In genomic region chr17:75087182-75087557, GRCh38 we compare ENCODE assay signal across 2 cellular contexts.
TF ChIP-seq lines count a peak whose summit lies in the region.

No MANE protein-coding gene starts in this region.

TF ChIP-seq in GM12878, 131 proteins besides CTCF, POLR2A, EP300 and RAD21:
- 0 out of 2 replicates have a peak, but pooled peaks have one; percentile 22 for TF ChIP-seq MLLT1 (IDR thresholded peaks at IDR 0.05)
- TF ChIP-seq CUX1 (IDR thresholded peaks at IDR 0.05; ENCODE audit: insufficient replicate concordance, low read depth, low read length), result no peak
- TF ChIP-seq, protein P1, sequence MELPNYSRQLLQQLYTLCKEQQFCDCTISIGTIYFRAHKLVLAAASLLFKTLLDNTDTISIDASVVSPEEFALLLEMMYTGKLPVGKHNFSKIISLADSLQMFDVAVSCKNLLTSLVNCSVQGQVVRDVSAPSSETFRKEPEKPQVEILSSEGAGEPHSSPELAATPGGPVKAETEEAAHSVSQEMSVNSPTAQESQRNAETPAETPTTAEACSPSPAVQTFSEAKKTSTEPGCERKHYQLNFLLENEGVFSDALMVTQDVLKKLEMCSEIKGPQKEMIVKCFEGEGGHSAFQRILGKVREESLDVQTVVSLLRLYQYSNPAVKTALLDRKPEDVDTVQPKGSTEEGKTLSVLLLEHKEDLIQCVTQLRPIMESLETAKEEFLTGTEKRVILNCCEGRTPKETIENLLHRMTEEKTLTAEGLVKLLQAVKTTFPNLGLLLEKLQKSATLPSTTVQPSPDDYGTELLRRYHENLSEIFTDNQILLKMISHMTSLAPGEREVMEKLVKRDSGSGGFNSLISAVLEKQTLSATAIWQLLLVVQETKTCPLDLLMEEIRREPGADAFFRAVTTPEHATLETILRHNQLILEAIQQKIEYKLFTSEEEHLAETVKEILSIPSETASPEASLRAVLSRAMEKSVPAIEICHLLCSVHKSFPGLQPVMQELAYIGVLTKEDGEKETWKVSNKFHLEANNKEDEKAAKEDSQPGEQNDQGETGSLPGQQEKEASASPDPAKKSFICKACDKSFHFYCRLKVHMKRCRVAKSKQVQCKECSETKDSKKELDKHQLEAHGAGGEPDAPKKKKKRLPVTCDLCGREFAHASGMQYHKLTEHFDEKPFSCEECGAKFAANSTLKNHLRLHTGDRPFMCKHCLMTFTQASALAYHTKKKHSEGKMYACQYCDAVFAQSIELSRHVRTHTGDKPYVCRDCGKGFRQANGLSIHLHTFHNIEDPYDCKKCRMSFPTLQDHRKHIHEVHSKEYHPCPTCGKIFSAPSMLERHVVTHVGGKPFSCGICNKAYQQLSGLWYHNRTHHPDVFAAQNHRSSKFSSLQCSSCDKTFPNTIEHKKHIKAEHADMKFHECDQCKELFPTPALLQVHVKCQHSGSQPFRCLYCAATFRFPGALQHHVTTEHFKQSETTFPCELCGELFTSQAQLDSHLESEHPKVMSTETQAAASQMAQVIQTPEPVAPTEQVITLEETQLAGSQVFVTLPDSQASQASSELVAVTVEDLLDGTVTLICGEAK (IDR thresholded peaks at IDR 0.05; ENCODE audit: borderline replicate concordance), result 0 out of 2 replicates have a peak, but pooled peaks have one; percentile 22

TF ChIP-seq in liver, 16 proteins besides CTCF, POLR2A, EP300 and RAD21:
- TF ChIP-seq, protein P2, sequence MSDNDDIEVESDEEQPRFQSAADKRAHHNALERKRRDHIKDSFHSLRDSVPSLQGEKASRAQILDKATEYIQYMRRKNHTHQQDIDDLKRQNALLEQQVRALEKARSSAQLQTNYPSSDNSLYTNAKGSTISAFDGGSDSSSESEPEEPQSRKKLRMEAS (IDR thresholded peaks at IDR 0.05), result no peak
- no peak for TF ChIP-seq GABPA (IDR thresholded peaks at IDR 0.05 in 1 of 2, conservative IDR thresholded peaks at IDR 0.05 in 1 of 2)
- TF ChIP-seq JUND (IDR thresholded peaks at IDR 0.05), result no peak
- no peak for TF ChIP-seq EGR1 (IDR thresholded peaks at IDR 0.05; ENCODE audit: low read depth in 2 of 2)
- TF ChIP-seq TAF1 (conservative IDR thresholded peaks at IDR 0.05), result no peak
- TF ChIP-seq YY1 (IDR thresholded peaks at IDR 0.05), result no peak
- TF ChIP-seq FOXA1 (IDR thresholded peaks at IDR 0.05), result no peak
- no peak for TF ChIP-seq ATF3 (IDR thresholded peaks at IDR 0.05)
- TF ChIP-seq ZBTB33 (IDR thresholded peaks at IDR 0.05), result no peak
- no peak for TF ChIP-seq NR2F2 (IDR thresholded peaks at IDR 0.05)
- no peak for TF ChIP-seq HNF4G (IDR thresholded peaks at IDR 0.05)
- no peak for TF ChIP-seq SP1 (IDR thresholded peaks at IDR 0.05)
- TF ChIP-seq FOXA2 (IDR thresholded peaks at IDR 0.05), result no peak
- TF ChIP-seq, protein P3, sequence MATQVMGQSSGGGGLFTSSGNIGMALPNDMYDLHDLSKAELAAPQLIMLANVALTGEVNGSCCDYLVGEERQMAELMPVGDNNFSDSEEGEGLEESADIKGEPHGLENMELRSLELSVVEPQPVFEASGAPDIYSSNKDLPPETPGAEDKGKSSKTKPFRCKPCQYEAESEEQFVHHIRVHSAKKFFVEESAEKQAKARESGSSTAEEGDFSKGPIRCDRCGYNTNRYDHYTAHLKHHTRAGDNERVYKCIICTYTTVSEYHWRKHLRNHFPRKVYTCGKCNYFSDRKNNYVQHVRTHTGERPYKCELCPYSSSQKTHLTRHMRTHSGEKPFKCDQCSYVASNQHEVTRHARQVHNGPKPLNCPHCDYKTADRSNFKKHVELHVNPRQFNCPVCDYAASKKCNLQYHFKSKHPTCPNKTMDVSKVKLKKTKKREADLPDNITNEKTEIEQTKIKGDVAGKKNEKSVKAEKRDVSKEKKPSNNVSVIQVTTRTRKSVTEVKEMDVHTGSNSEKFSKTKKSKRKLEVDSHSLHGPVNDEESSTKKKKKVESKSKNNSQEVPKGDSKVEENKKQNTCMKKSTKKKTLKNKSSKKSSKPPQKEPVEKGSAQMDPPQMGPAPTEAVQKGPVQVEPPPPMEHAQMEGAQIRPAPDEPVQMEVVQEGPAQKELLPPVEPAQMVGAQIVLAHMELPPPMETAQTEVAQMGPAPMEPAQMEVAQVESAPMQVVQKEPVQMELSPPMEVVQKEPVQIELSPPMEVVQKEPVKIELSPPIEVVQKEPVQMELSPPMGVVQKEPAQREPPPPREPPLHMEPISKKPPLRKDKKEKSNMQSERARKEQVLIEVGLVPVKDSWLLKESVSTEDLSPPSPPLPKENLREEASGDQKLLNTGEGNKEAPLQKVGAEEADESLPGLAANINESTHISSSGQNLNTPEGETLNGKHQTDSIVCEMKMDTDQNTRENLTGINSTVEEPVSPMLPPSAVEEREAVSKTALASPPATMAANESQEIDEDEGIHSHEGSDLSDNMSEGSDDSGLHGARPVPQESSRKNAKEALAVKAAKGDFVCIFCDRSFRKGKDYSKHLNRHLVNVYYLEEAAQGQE (IDR thresholded peaks at IDR 0.05), result no peak
- no peak for TF ChIP-seq RXRA (IDR thresholded peaks at IDR 0.05)
- TF ChIP-seq HNF4A (conservative IDR thresholded peaks at IDR 0.05), result no peak
